Comparison of ENCODE assay signal across 14 cellular contexts in genomic region chr1:27559466-27560030, GRCh38. TPM values are rescaled to one million over a fixed set of nuclear protein-coding genes. Genes with fewer than 3 reads are reported as not detected.
DNase-seq lines count a peak whose midpoint lies in the region; ATAC-seq and TF ChIP-seq lines count a peak whose summit lies in the region.
"Had no signal": no experiment of that assay in that cellular context is flagged by ENCODE, and none has a peak within 500 bp of the region (broad histone marks: within the 10 kb centered on the region; RNA-seq: fewer than 3 reads in every experiment).

No MANE protein-coding gene starts in this region.

- no peak for TF ChIP-seq RAD21 in neural cell (conservative IDR thresholded peaks at IDR 0.05)

- H3K27ac ChIP-seq in 22Rv1, result peak overlapping the region; percentile 30; the same call in 1 of the 2 replicates
- no peak overlapping the region for H3K27ac ChIP-seq in GM23338 (ENCODE audit: low read depth)
- H3K27ac ChIP-seq in neural cell (ENCODE audit: low read length), result peak overlapping the region; percentile 88
- H3K27ac ChIP-seq: C4-2B, KMS-11, neutrophil had no signal

- TF ChIP-seq CTCF in 22Rv1 (IDR thresholded peaks at IDR 0.05) (no peak), GM23338 (conservative IDR thresholded peaks at IDR 0.05; ENCODE audit: low read depth in 2 of 2) (no peak), neural cell (IDR thresholded peaks at IDR 0.05; ENCODE audit: poor library complexity, severe bottlenecking) (no peak)

- intact Hi-C loops in dendritic cell treated with granulocyte-macrophage colony-stimulating factor and Interleukin-4, amounts not matched to agents 40 ng/mL and 50 ng/mL, for 4 days (cut with micrococcal nuclease), result no loop called here

- peaks cover 78% of the 10 kb centered on the region for H3K4me1 Mint-ChIP-seq in GM23338
- peaks cover 86% of the 10 kb centered on the region for H3K4me1 Mint-ChIP-seq in dendritic cell treated with granulocyte-macrophage colony-stimulating factor and Interleukin-4, amounts not matched to agents 40 ng/mL and 50 ng/mL, for 4 days (ENCODE audit: low read depth)

- H3F3A ChIP-seq in GM23338 (replicated peaks; ENCODE audit: low read depth) (peaks cover 24% of the 10 kb centered on the region), neural cell (ENCODE audit: insufficient read depth, low read length, poor library complexity, severe bottlenecking) (no peaks in the 10 kb centered on the region)

- H3K9ac ChIP-seq in neural cell (ENCODE audit: low read length), result peak overlapping the region; percentile 65
- H3K9ac ChIP-seq: KMS-11 had no signal

- H2AFZ ChIP-seq in GM23338 (no peak overlapping the region), neural cell (ENCODE audit: low read depth, low read length) (no peak overlapping the region)

- H3K4me3 Mint-ChIP-seq in GM23338, result no peak overlapping the region
- no peak overlapping the region for H3K4me3 Mint-ChIP-seq in dendritic cell treated with granulocyte-macrophage colony-stimulating factor and Interleukin-4, amounts not matched to agents 40 ng/mL and 50 ng/mL, for 4 days

- H4K20me1 ChIP-seq in GM23338 (replicated peaks; ENCODE audit: insufficient read depth), result peaks cover 7% of the 10 kb centered on the region
- H4K20me1 ChIP-seq in neural cell (ENCODE audit: insufficient read depth), result no peaks in the 10 kb centered on the region

- ATAC-seq in GM23338, result no peak
- ATAC-seq in HG03196 (IDR thresholded peaks at IDR 0.05; ENCODE audit: unreplicated experiment), result no peak

- no peak for TF ChIP-seq EP300 in neural cell (conservative IDR thresholded peaks at IDR 0.05; ENCODE audit: poor library complexity, severe bottlenecking)

- H3K79me2 ChIP-seq in GM23338 (replicated peaks; ENCODE audit: insufficient read depth) (no peaks in the 10 kb centered on the region; the same call in 1 of the 2 replicates), neural cell (replicated peaks; ENCODE audit: insufficient read depth, low read length) (peaks cover 34% of the 10 kb centered on the region)

- peaks cover 2% of the 10 kb centered on the region; the same call in 1 of the 3 replicates for H3K36me3 Mint-ChIP-seq in GM23338 (ENCODE audit: low read depth)
- H3K36me3 Mint-ChIP-seq in dendritic cell treated with granulocyte-macrophage colony-stimulating factor and Interleukin-4, amounts not matched to agents 40 ng/mL and 50 ng/mL, for 4 days (ENCODE audit: low read depth), result peaks cover 6% of the 10 kb centered on the region

- H3K27ac Mint-ChIP-seq in GM23338, result peak overlapping the region; percentile 72; the same call in 1 of the 2 replicates
- H3K27ac Mint-ChIP-seq in dendritic cell treated with granulocyte-macrophage colony-stimulating factor and Interleukin-4, amounts not matched to agents 40 ng/mL and 50 ng/mL, for 4 days, result peak overlapping the region; percentile 38

- no peaks in the 10 kb centered on the region for H3K36me3 ChIP-seq in GM23338 (ENCODE audit: insufficient read depth)
- H3K36me3 ChIP-seq in neural cell (ENCODE audit: insufficient read depth, low read length), result no peaks in the 10 kb centered on the region
- H3K36me3 ChIP-seq: neutrophil had no signal

- peaks cover 33% of the 10 kb centered on the region for H3K27me3 Mint-ChIP-seq in GM23338 (ENCODE audit: insufficient read depth, low read depth, poor library complexity)
- peaks cover 5% of the 10 kb centered on the region for H3K27me3 Mint-ChIP-seq in dendritic cell treated with granulocyte-macrophage colony-stimulating factor and Interleukin-4, amounts not matched to agents 40 ng/mL and 50 ng/mL, for 4 days

- H3K4me3 ChIP-seq in GM23338 (no peak overlapping the region), neural cell (ENCODE audit: low read length) (peak overlapping the region; percentile 49)

- H3K9me3 Mint-ChIP-seq in GM23338, result no peaks in the 10 kb centered on the region
- H3K9me3 Mint-ChIP-seq in dendritic cell treated with granulocyte-macrophage colony-stimulating factor and Interleukin-4, amounts not matched to agents 40 ng/mL and 50 ng/mL, for 4 days, result no peaks in the 10 kb centered on the region

- H3K4me1 ChIP-seq in GM23338 (ENCODE audit: insufficient read depth), result peaks cover 61% of the 10 kb centered on the region

- H3K4me2 ChIP-seq in GM23338 (no peak overlapping the region), neural cell (ENCODE audit: low read length) (peak overlapping the region; percentile 31)
- H3K4me2 ChIP-seq: KMS-11 had no signal

- H3K9me2 ChIP-seq in GM23338 (ENCODE audit: insufficient read depth) (no peaks in the 10 kb centered on the region), neural cell (ENCODE audit: insufficient read depth, low read length) (no peaks in the 10 kb centered on the region)

- no peak for DNase-seq in GM23338 (ENCODE audit: low spot score)
- DNase-seq in DMS114 treated with DMSO at 0.1 percent for 48 hours (lab: John Stamatoyannopoulos, UW; ENCODE audit: unreplicated experiment), result no peak
- no peak for DNase-seq in stimulated activated CD4-positive, alpha-beta T cell treated with anti-CD3 and anti-CD28 coated beads, Interleukin-4, amount 100 ng/mL, for 1 hour
- no peak for DNase-seq in activated naive CD4-positive, alpha-beta T cell treated with Interleukin-2 at 50 U/mL for 16 hours
- DNase-seq: activated CD4-positive, alpha-beta T cell treated with anti-CD3 and anti-CD28 coated beads for 4 hours; activated effector memory CD4-positive, alpha-beta T cell treated with anti-CD3 and anti-CD28 coated beads, Interleukin-2, amount 50 U/mL, for 16 hours; GF-D8 had no signal

- H3K27me3 ChIP-seq in GM23338 (ENCODE audit: insufficient read depth) (no peaks in the 10 kb centered on the region), neural cell (ENCODE audit: insufficient read depth, low read depth, low read length) (no peaks in the 10 kb centered on the region)
- H3K27me3 ChIP-seq: neutrophil had no signal

- no peaks in the 10 kb centered on the region for H3K9me3 ChIP-seq in neural cell (ENCODE audit: low read length)
- H3K9me3 ChIP-seq: neutrophil had no signal

TF ChIP-seq in GM23338, 12 proteins besides CTCF, POLR2A, EP300 and RAD21 (continues in another document):
- TF ChIP-seq EZH2phosphoT487 (IDR thresholded peaks at IDR 0.05; ENCODE audit: unreplicated experiment), result no peak

TF ChIP-seq in neural cell, 6 proteins besides CTCF, POLR2A, EP300 and RAD21:
- no peak for TF ChIP-seq SMC3 (conservative IDR thresholded peaks at IDR 0.05; ENCODE audit: poor library complexity)
- no peak for TF ChIP-seq EZH2 (IDR thresholded peaks at IDR 0.05; ENCODE audit: borderline replicate concordance, insufficient read depth, low read length, poor library complexity, severe bottlenecking)
- TF ChIP-seq MXI1 (conservative IDR thresholded peaks at IDR 0.05; ENCODE audit: poor library complexity, severe bottlenecking), result no peak
- TF ChIP-seq POLR2AphosphoS5 (IDR thresholded peaks at IDR 0.05), result no peak
- TF ChIP-seq TAF1 (IDR thresholded peaks at IDR 0.05; ENCODE audit: low read depth), result no peak
- TF ChIP-seq REST (IDR thresholded peaks at IDR 0.05; ENCODE audit: borderline replicate concordance), result no peak
TF ChIP-seq in neural cell: peak in this region for 0.

RNA-seq across cellular contexts. Expression of gene AHDC1, which starts 44.4 kb away (rescaled TPM):
- 19.1 and 22.2 TPM in 2 replicates for total RNA-seq in GM23338 (2014; rRNA removed; shearing (Covaris generic))
- polyA plus RNA-seq in GM23338 (2016; fragmentation: Nextera tagmentation; extraction: Ambion mirVana) (6.8 and 8.3 TPM in 2 replicates), neural cell (5.3 and 18.4 TPM in 2 replicates)
- polyA minus RNA-seq in neural cell, result 28.0 and 30.7 TPM in 2 replicates
